30 cellular contexts compared by ENCODE assay signal in genomic region chr17:76944477-76944876, GRCh38.
"Had no signal": no experiment of that assay in that cellular context is flagged by ENCODE, and none has a peak within 500 bp of the region (broad histone marks: within the 10 kb centered on the region; RNA-seq: fewer than 3 reads in every experiment).

No MANE protein-coding gene starts in this region.

- H3K36me3 Mint-ChIP-seq: immature natural killer cell; mesothelial cell of epicardium; naive B cell; natural killer cell; stimulated activated naive B cell treated with anti-CD40 and anti-IgM and Interleukin-4, amounts not matched to agents 10 μg/mL and 1 μg/mL and 100 μg/mL, for 72 hours had no signal

- H3K4me3 ChIP-seq: left ventricle myocardium inferior, lung, pancreas, prostate gland, skin epidermis, suprapubic skin, thoracic aorta, tibial artery, upper lobe of right lung had no signal

- DNase-seq: hippocampal formation; immature natural killer cell; kidney; left ventricle myocardium inferior; mesendoderm; naive B cell; natural killer cell; nephron progenitor cell; nucleus accumbens; pancreas; posterior cingulate gyrus; stimulated activated CD4-positive, alpha-beta T cell treated with anti-CD3 and anti-CD28 coated beads, Interleukin-12 subunit alpha, Interleukin-12 subunit beta, amount 100 ng/mL, for 4 hours; stimulated activated CD4-positive, alpha-beta T cell treated with anti-CD3 and anti-CD28 coated beads, Interleukin-15, amount 100 ng/mL, for 24 hours; stimulated activated CD4-positive, alpha-beta T cell treated with anti-CD3 and anti-CD28 coated beads, Interleukin-2, amount 100 ng/mL, for 24 hours; stimulated activated CD4-positive, alpha-beta T cell treated with anti-CD3 and anti-CD28 coated beads, Interleukin-4, amount 100 ng/mL, for 1 hour; stimulated activated naive B cell treated with anti-CD40 and anti-IgM and Interleukin-4, amounts not matched to agents 10 μg/mL and 1 μg/mL and 100 μg/mL, for 72 hours; tibial artery; trophoblast cell; upper lobe of right lung had no signal

- H3K9me3 Mint-ChIP-seq: immature natural killer cell; mesothelial cell of epicardium; naive B cell; natural killer cell; nephron progenitor cell; stimulated activated naive B cell treated with anti-CD40 and anti-IgM and Interleukin-4, amounts not matched to agents 10 μg/mL and 1 μg/mL and 100 μg/mL, for 72 hours; stimulated activated naive CD8-positive, alpha-beta T cell treated with anti-CD3 and anti-CD28 coated beads, Interleukin-15, Interleukin-2, amounts not matched to agents 100 ng/mL and 50 ng/mL, for 24 hours had no signal

- H3K9me3 ChIP-seq: left ventricle myocardium inferior, pancreas, prostate gland, suprapubic skin, thoracic aorta, tibial artery, upper lobe of right lung had no signal

- H3K27ac Mint-ChIP-seq: immature natural killer cell; mesothelial cell of epicardium; natural killer cell; nephron progenitor cell; stimulated activated naive B cell treated with anti-CD40 and anti-IgM and Interleukin-4, amounts not matched to agents 10 μg/mL and 1 μg/mL and 100 μg/mL, for 72 hours; stimulated activated naive CD8-positive, alpha-beta T cell treated with anti-CD3 and anti-CD28 coated beads, Interleukin-15, Interleukin-2, amounts not matched to agents 100 ng/mL and 50 ng/mL, for 24 hours had no signal

- ATAC-seq: natural killer cell; pancreas; right cardiac atrium; sciatic nerve; stimulated activated naive B cell treated with anti-CD40 and anti-IgM and Interleukin-4, amounts not matched to agents 10 μg/mL and 1 μg/mL and 100 μg/mL, for 72 hours; upper lobe of right lung had no signal

- H3K4me3 Mint-ChIP-seq: immature natural killer cell; mesothelial cell of epicardium; naive B cell; natural killer cell; nephron progenitor cell; stimulated activated naive B cell treated with anti-CD40 and anti-IgM and Interleukin-4, amounts not matched to agents 10 μg/mL and 1 μg/mL and 100 μg/mL, for 72 hours; stimulated activated naive CD8-positive, alpha-beta T cell treated with anti-CD3 and anti-CD28 coated beads, Interleukin-15, Interleukin-2, amounts not matched to agents 100 ng/mL and 50 ng/mL, for 24 hours had no signal

- H3K27ac ChIP-seq: left ventricle myocardium inferior, pancreas, prostate gland, skin epidermis, suprapubic skin, thoracic aorta, tibial artery, upper lobe of right lung had no signal

- H3K27me3 ChIP-seq: pancreas had no signal

- FAIRE-seq: islet of Langerhans, kidney, pancreas, urothelium cell line had no signal

- H3K36me3 ChIP-seq: left ventricle myocardium inferior, pancreas, prostate gland, suprapubic skin, thoracic aorta, tibial artery, upper lobe of right lung had no signal

- H3K27me3 Mint-ChIP-seq: stimulated activated naive CD8-positive, alpha-beta T cell treated with anti-CD3 and anti-CD28 coated beads, Interleukin-15, Interleukin-2, amounts not matched to agents 100 ng/mL and 50 ng/mL, for 24 hours had no signal

- H3K4me1 ChIP-seq: left ventricle myocardium inferior, pancreas, prostate gland, suprapubic skin, tibial artery, upper lobe of right lung had no signal

- H3K4me1 Mint-ChIP-seq: immature natural killer cell, mesothelial cell of epicardium, natural killer cell had no signal
